In genomic region chr18:4468515-4468914, GRCh38 we compare ENCODE assay signal across 26 cellular contexts. TPM values are rescaled to one million over a fixed set of nuclear protein-coding genes. Genes with fewer than 3 reads are reported as not detected.
DNase-seq lines count a peak whose midpoint lies in the region; FAIRE-seq and TF ChIP-seq lines count a peak whose summit lies in the region.
"Had no signal": no experiment of that assay in that cellular context is flagged by ENCODE, and none has a peak within 500 bp of the region (broad histone marks: within the 10 kb centered on the region; RNA-seq: fewer than 3 reads in every experiment).

No MANE protein-coding gene starts in this region.

- DNase-seq in H1 (ENCODE audit: low read depth in 1 of 2, low spot score in 2 of 2) (no peak), frontal cortex (ENCODE audit: low spot score in 2 of 2) (no peak), NCI-H774 (lab: John Stamatoyannopoulos, UW) (no peak), NCI-H2227 treated with DMSO at 0.1 percent for 48 hours (lab: John Stamatoyannopoulos, UW) (no peak)
- no peak for DNase-seq in activated CD4-positive, alpha-beta T cell treated with anti-CD3 and anti-CD28 coated beads for 1 hour
- DNase-seq: ACHN; BE2C; C1 segment of cervical spinal cord; CD4-positive, CD25-positive, alpha-beta regulatory T cell; CD8-positive, alpha-beta memory T cell; COR-L47; DMS 273 treated with DMSO at 0.1 percent for 48 hours; DMS53; DND-41; EL; GM23248; HFFc6; IMR-90 had no signal

- no peak overlapping the region for H3K56ac ChIP-seq in H1 (replicated peaks; ENCODE audit: insufficient read length, low read depth, low read length)

- H2BK5ac ChIP-seq in H1 (ENCODE audit: low read depth, low read length) = no peak overlapping the region

- no peaks in the 10 kb centered on the region for H3K9me3 ChIP-seq in HUES48 (ENCODE audit: control insufficient read depth, insufficient read depth, low read length)
- no peaks in the 10 kb centered on the region for H3K9me3 ChIP-seq in H1 (ENCODE audit: insufficient read depth in 2 of 2, low read depth in 1 of 2, low read length in 1 of 2)
- no peaks in the 10 kb centered on the region for H3K9me3 ChIP-seq in iPS-20b (ENCODE audit: insufficient read depth, low read depth, low read length)
- H3K9me3 ChIP-seq: BE2C had no signal

- TF ChIP-seq CTCF in H1 (IDR thresholded peaks at IDR 0.05; ENCODE audit: control extremely low read depth in 1 of 3, insufficient read depth in 1 of 3, low read depth in 1 of 3, low read length in 3 of 3) = no peak

- H3K23me2 ChIP-seq in H1 (ENCODE audit: low read depth, low read length) = no peaks in the 10 kb centered on the region

- H3K18ac ChIP-seq in H1 (ENCODE audit: extremely low read depth, low read length) = no peak overlapping the region

- no peak for TF ChIP-seq POLR2A in H1 (IDR thresholded peaks at IDR 0.05; ENCODE audit: control extremely low read depth in 1 of 2, low read depth in 2 of 2, low read length in 2 of 2)

- H3K4me3 ChIP-seq in HUES48 (ENCODE audit: low read depth, low read length) = no peak overlapping the region
- H3K4me3 ChIP-seq in H1 (ENCODE audit: extremely low read depth in 1 of 4, insufficient read depth in 2 of 4, low read depth in 3 of 4, low read length in 4 of 4) = peak overlapping the region in 1 of 4 experiments; percentile 23; a peak in 1 of 8 replicates
- H3K4me3 ChIP-seq in iPS-20b (ENCODE audit: low read length) = 0 out of 2 replicates have a peak overlapping the region, but pooled peaks have one; percentile 23
- H3K4me3 ChIP-seq: GM23248, K562 had no signal

- no peak overlapping the region for H4K8ac ChIP-seq in H1 (ENCODE audit: extremely low read depth, insufficient read depth, low read length)

- peak; percentile 39 for FAIRE-seq in H1 (lab: Jason Lieb, UNC)
- FAIRE-seq in frontal cortex (lab: Jason Lieb, UNC) = no peak
- FAIRE-seq: A204.1, GM12891, GM19239, K562 had no signal

- no peak overlapping the region for H2BK15ac ChIP-seq in H1 (ENCODE audit: low read length)

- H3K36me3 ChIP-seq in HUES48 (ENCODE audit: control insufficient read depth, insufficient read depth, low read length) (no peaks in the 10 kb centered on the region), H1 (ENCODE audit: control insufficient read depth in 2 of 4, insufficient read depth in 4 of 4, low read length in 3 of 4) (no peaks in the 10 kb centered on the region), iPS-20b (ENCODE audit: insufficient read depth, low read depth, low read length) (no peaks in the 10 kb centered on the region)
- H3K36me3 ChIP-seq: BE2C had no signal

- H3K27ac ChIP-seq in HUES48 (ENCODE audit: low read depth, low read length) = peak overlapping the region; percentile 9
- no peak overlapping the region for H3K27ac ChIP-seq in H1 (ENCODE audit: low read depth, low read length)
- no peak overlapping the region for H3K27ac ChIP-seq in iPS-20b (ENCODE audit: low read length)
- H3K27ac ChIP-seq: GM23248, HL-60 had no signal

- H3K9ac ChIP-seq in HUES48 (ENCODE audit: low read depth, low read length) (no peak overlapping the region), H1 (replicated peaks in 1 of 4; ENCODE audit: extremely low read depth in 1 of 4, low read depth in 3 of 4, low read length in 3 of 4) (no peak overlapping the region), iPS-20b (ENCODE audit: low read depth, low read length) (no peak overlapping the region)
- H3K9ac ChIP-seq: GM23248 had no signal

- H2BK12ac ChIP-seq in H1 (ENCODE audit: low read depth, low read length) = no peak overlapping the region

- no peak for TF ChIP-seq EP300 in H1 (IDR thresholded peaks at IDR 0.05; ENCODE audit: borderline replicate concordance in 1 of 2, low read depth in 2 of 2, low read length in 2 of 2)

- no peaks in the 10 kb centered on the region for H3K27me3 ChIP-seq in HUES48 (ENCODE audit: control insufficient read depth, insufficient read depth, low read length)
- no peaks in the 10 kb centered on the region for H3K27me3 ChIP-seq in H1 (replicated peaks in 1 of 4; ENCODE audit: control insufficient read depth in 3 of 4, extremely low read depth in 1 of 4, insufficient read depth in 3 of 4, low read length in 3 of 4)
- no peaks in the 10 kb centered on the region; the same call in 1 of the 2 replicates for H3K27me3 ChIP-seq in iPS-20b (ENCODE audit: insufficient read depth, low read length)
- H3K27me3 ChIP-seq: BE2C had no signal

- H3K4ac ChIP-seq in H1 (replicated peaks; ENCODE audit: insufficient read length, low read depth, low read length) = no peak overlapping the region

- no peaks in the 10 kb centered on the region for H3K79me2 ChIP-seq in H1 (ENCODE audit: control insufficient read depth in 1 of 2, insufficient read depth in 2 of 2, low read length in 2 of 2)

- no peaks in the 10 kb centered on the region for H4K20me1 ChIP-seq in H1 (replicated peaks in 1 of 2; ENCODE audit: control insufficient read depth in 1 of 2, insufficient read depth in 2 of 2, low read length in 2 of 2)

- H2AK5ac ChIP-seq in H1 (ENCODE audit: low read depth, low read length) = no peak overlapping the region

- H2BK120ac ChIP-seq in H1 (replicated peaks; ENCODE audit: low read depth, low read length) = no peak overlapping the region

- no peak for TF ChIP-seq RAD21 in H1 (IDR thresholded peaks at IDR 0.05 in 1 of 2, conservative IDR thresholded peaks at IDR 0.05 in 1 of 2; ENCODE audit: low read depth in 2 of 2, low read length in 2 of 2)

- no peak overlapping the region for H2BK20ac ChIP-seq in H1 (ENCODE audit: low read length)

- POLR2A ChIA-PET in H1 (lab: Charles Lee; ENCODE audit: partially characterized antibody) = no interaction called here

- no peaks in the 10 kb centered on the region for H3K79me1 ChIP-seq in H1 (ENCODE audit: low read depth, low read length)

- peak overlapping the region in 1 of 2 experiments; percentile 43; a peak in 2 of 4 replicates for H3K4me2 ChIP-seq in H1 (ENCODE audit: insufficient read depth in 1 of 2, low read depth in 2 of 2, low read length in 2 of 2)

- no peak overlapping the region for H3K14ac ChIP-seq in H1 (ENCODE audit: insufficient read length)

- peaks cover 17% of the 10 kb centered on the region for H3K4me1 ChIP-seq in HUES48 (ENCODE audit: control insufficient read depth, insufficient read depth, low read length)
- peaks cover 0 to 5% (median 3%) of the 10 kb centered on the region in 4 experiments; a peak in 4 of 7 replicates for H3K4me1 ChIP-seq in H1 (replicated peaks in 1 of 4; ENCODE audit: control insufficient read depth in 3 of 4, insufficient read depth in 4 of 4, low read length in 3 of 4)
- peaks cover 15% of the 10 kb centered on the region; the same call in 1 of the 2 replicates for H3K4me1 ChIP-seq in iPS-20b (ENCODE audit: insufficient read depth, low read length)
- H3K4me1 ChIP-seq: BE2C had no signal

- H4K5ac ChIP-seq in H1 (ENCODE audit: insufficient read length, low read depth, low read length) = no peak overlapping the region

- no peak overlapping the region for H4K91ac ChIP-seq in H1 (replicated peaks; ENCODE audit: insufficient read length, low read length)

- CTCF ChIA-PET in H1 (lab: Charles Lee; ENCODE audit: partially characterized antibody) = interaction anchor here (1.5 kb wide), 1 partner anchor 12 kb away, joined by 5 read pairs; no protein-coding TSS in a partner anchor

- 20% methylated on average over 3 of the region's 3 CpGs; no CpG with 5 or more reads in 1 of the 2 experiments for WGBS in H1 (ENCODE audit: extremely low coverage in 1 of 2, insufficient coverage in 1 of 2, insufficient read length in 1 of 2, insufficient replicate concordance in 2 of 2, low coverage in 1 of 2, low lambda C conversion rate in 2 of 2, missing lambda C conversion rate in 1 of 2), 2 experiments

- no peak overlapping the region for H3K23ac ChIP-seq in H1 (ENCODE audit: insufficient read length)

- H2AFZ ChIP-seq in H1 (ENCODE audit: low read length) = 0 out of 2 replicates have a peak overlapping the region, but pooled peaks have one; percentile 24
- H2AFZ ChIP-seq: GM23248 had no signal

TF ChIP-seq in H1, 55 proteins besides CTCF, POLR2A, EP300 and RAD21:
- TF ChIP-seq RBBP5 (IDR thresholded peaks at IDR 0.05; ENCODE audit: borderline replicate concordance, low read depth, low read length) (no peak), TBP (IDR thresholded peaks at IDR 0.05; ENCODE audit: low read depth, low read length) (no peak), SP4 (IDR thresholded peaks at IDR 0.05; ENCODE audit: low read length) (no peak), KDM1A (IDR thresholded peaks at IDR 0.05; ENCODE audit: borderline replicate concordance, low read length) (no peak), BCL11A (IDR thresholded peaks at IDR 0.05; ENCODE audit: low read depth in 2 of 2, low read length in 2 of 2) (no peak), HDAC6 (IDR thresholded peaks at IDR 0.05; ENCODE audit: low read depth, low read length) (no peak), EZH2 (IDR thresholded peaks at IDR 0.05; ENCODE audit: low read depth, low read length, severe bottlenecking) (no peak), GABPA (IDR thresholded peaks at IDR 0.05; ENCODE audit: borderline replicate concordance, insufficient read depth, low read length) (no peak), SP1 (IDR thresholded peaks at IDR 0.05; ENCODE audit: low read depth, low read length) (no peak), EGR1 (IDR thresholded peaks at IDR 0.05; ENCODE audit: borderline replicate concordance, low read depth, low read length) (no peak), SP2 (IDR thresholded peaks at IDR 0.05; ENCODE audit: low read length) (no peak), BRCA1 (IDR thresholded peaks at IDR 0.05; ENCODE audit: low read depth, low read length) (no peak), FOSL1 (IDR thresholded peaks at IDR 0.05; ENCODE audit: insufficient read depth, low read depth, low read length) (no peak), POU5F1 (IDR thresholded peaks at IDR 0.05; ENCODE audit: low read depth, low read length) (no peak), TAF1 (IDR thresholded peaks at IDR 0.05; ENCODE audit: low read depth, low read length) (no peak), TAF7 (optimal IDR thresholded peaks at IDR 0.05; ENCODE audit: borderline replicate concordance, low read depth, low read length) (no peak), YY1 (IDR thresholded peaks at IDR 0.05; ENCODE audit: low read depth, low read length) (no peak), ASH2L (IDR thresholded peaks at IDR 0.05; ENCODE audit: low read length) (no peak)

RNA-seq across cellular contexts. Expression of gene DLGAP1, which starts 13.4 kb away (rescaled TPM):
- 15.1 and 16.9 TPM in 2 replicates for total RNA-seq in H1 (2021; fragmentation: NEBNext Ultra II Directional; extraction: Animal tissue kit (Norgen Biotek cat#: 25700))
- polyA plus RNA-seq in H1 (2011; rRNA removed) = 11.8 and 14.6 TPM in 2 replicates
- 11.4 TPM for polyA plus RNA-seq in H1 (2011; cell fraction: cytosol; rRNA removed)
- 28.3 TPM for polyA plus RNA-seq in H1 (2011; cell fraction: nucleus; rRNA removed)
- 9.1 to 16.5 TPM (median 10.3 TPM) in 4 replicates for polyA plus RNA-seq in H1 (2012, experiment 1 of 2)
- polyA plus RNA-seq in H1 (2012, experiment 2 of 2) = 3.1 TPM
- polyA plus RNA-seq in H1 (2013, experiment 1 of 2) = 7.8 TPM
- 4.9 TPM for polyA plus RNA-seq in H1 (2013, experiment 2 of 2)
- polyA minus RNA-seq in H1 (2011; rRNA and poly(A)+ RNA removed) = 94.4 and 101 TPM in 2 replicates
- polyA minus RNA-seq in H1 (2011; cell fraction: cytosol; rRNA and poly(A)+ RNA removed) = 21.6 TPM
- 262 TPM for polyA minus RNA-seq in H1 (2011; cell fraction: nucleus; rRNA and poly(A)+ RNA removed)
- 57.1 TPM for total RNA-seq in frontal cortex
- total RNA-seq: HT1080 had no signal
